Comparison of ENCODE assay signal across 2 cellular contexts in genomic region chr16:33154-33876, GRCh38. TPM values are rescaled to one million over a fixed set of nuclear protein-coding genes. Genes with fewer than 3 reads are reported as not detected.
"Had no signal": no experiment of that assay in that cellular context is flagged by ENCODE, and none has a peak within 500 bp of the region (broad histone marks: within the 10 kb centered on the region; RNA-seq: fewer than 3 reads in every experiment).

No MANE protein-coding gene starts in this region.

RNA-seq across cellular contexts. Expression of gene POLR3K, which starts 20.1 kb away (rescaled TPM):
- total RNA-seq: ascending aorta had no signal

RNA-seq across cellular contexts. Expression of gene SNRNP25, which starts 20.3 kb away (rescaled TPM):
- total RNA-seq: ascending aorta had no signal

RNA-seq across cellular contexts. Expression of gene RHBDF1, which starts 39.1 kb away (rescaled TPM):
- total RNA-seq: T-helper 2 cell treated with Interferon-gamma antibody and Interleukin-4, amounts not matched to agents 100 ng/mL and 5 ng/mL, for 36 hours had no signal
